In the genomic region with DNA sequence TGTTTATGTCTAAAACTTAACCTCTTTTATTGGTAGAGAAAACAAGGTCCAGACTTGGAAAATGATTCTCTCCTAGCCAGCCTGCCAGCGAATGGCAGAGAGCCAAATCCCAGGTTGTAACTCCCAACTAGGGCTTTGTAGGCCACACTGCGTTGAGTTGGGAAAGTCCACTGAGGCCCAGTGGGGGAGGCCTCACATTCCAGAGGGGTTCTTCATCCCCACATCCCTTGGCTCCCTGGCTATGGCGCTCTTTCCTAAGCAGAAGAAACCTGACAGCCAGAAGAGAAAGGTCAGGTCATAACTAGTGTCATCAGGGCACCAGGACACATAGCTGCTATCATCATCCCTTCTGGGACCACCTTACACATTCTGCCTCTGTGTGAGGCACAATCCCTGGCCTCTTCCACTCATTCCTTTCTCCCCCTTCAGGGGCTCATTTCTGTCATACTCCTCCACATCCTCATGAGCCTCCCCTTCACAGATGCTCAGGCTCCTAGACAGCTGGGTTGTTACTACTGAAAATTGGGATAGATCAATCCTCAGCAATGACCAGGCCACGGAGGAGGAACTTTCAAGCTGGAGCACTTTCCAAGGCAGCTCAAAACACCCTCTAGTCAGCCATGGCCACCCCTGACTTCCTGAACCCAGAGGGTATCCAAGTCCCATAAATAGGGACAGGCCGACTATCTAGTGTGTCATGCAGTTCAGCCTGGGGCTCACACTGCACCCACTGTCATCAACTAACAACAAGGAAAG, we compare ENCODE assay signal across 11 cellular contexts. TPM values are rescaled to one million over a fixed set of nuclear protein-coding genes. Genes with fewer than 3 reads are reported as not detected.
DNase-seq lines count a peak whose midpoint lies in the region; ATAC-seq and TF ChIP-seq lines count a peak whose summit lies in the region.
"Had no signal": no experiment of that assay in that cellular context is flagged by ENCODE, and none has a peak within 500 bp of the region (broad histone marks: within the 10 kb centered on the region; RNA-seq: fewer than 3 reads in every experiment).

No MANE protein-coding gene starts in this region.

- H3K36me3 Mint-ChIP-seq in activated naive CD8-positive, alpha-beta T cell treated with anti-CD3 and anti-CD28 coated beads, Interleukin-2, amount 50 U/mL, for 24 hours (ENCODE audit: low read depth), result no peaks in the 10 kb centered on the region
- peaks cover 3% of the 10 kb centered on the region for H3K36me3 Mint-ChIP-seq in activated naive CD8-positive, alpha-beta T cell treated with anti-CD3 and anti-CD28 coated beads for 36 hours

- peak overlapping the region in 1 of 2 experiments; percentile 65; a peak in 2 of 4 replicates for H4K8ac ChIP-seq in IMR-90 (ENCODE audit: low read depth in 2 of 2, low read length in 2 of 2)

- H3K4me2 ChIP-seq in IMR-90 (ENCODE audit: low read depth, low read length), result no peak overlapping the region

- H3K27ac Mint-ChIP-seq in activated naive CD8-positive, alpha-beta T cell treated with anti-CD3 and anti-CD28 coated beads, Interleukin-2, amount 50 U/mL, for 24 hours, result no peak overlapping the region
- no peak overlapping the region for H3K27ac Mint-ChIP-seq in activated naive CD8-positive, alpha-beta T cell treated with anti-CD3 and anti-CD28 coated beads for 36 hours
- H3K27ac Mint-ChIP-seq: memory B cell had no signal

- in situ Hi-C loops in IMR-90 (cut with MboI; ENCODE audit: low sequenced_read_pairs), result no loop called here

- CTCF ChIA-PET in IMR-90 (lab: Yijun Ruan, JAX), result no interaction called here

- peak overlapping the region; percentile 2; the same call in 1 of the 2 replicates for H4K5ac ChIP-seq in IMR-90 (ENCODE audit: low read depth, low read length)

- POLR2A ChIA-PET in IMR-90 (lab: Charles Lee; ENCODE audit: unreplicated experiment), result no interaction called here

- H2AK9ac ChIP-seq in IMR-90 (replicated peaks; ENCODE audit: low read depth, low read length, poor library complexity), result no peak overlapping the region

- H3K27ac ChIP-seq in IMR-90 (ENCODE audit: insufficient read depth, low read length) (no peak overlapping the region), tibial artery (peak overlapping the region; percentile 51 to 60)

- no peaks in the 10 kb centered on the region for H3K79me1 ChIP-seq in IMR-90 (ENCODE audit: low read depth in 1 of 2, low read length in 2 of 2)

- H3K9me3 ChIP-seq in IMR-90 (ENCODE audit: control insufficient read depth, insufficient read depth, low read length), result no peaks in the 10 kb centered on the region
- H3K9me3 ChIP-seq in tibial artery, result no peaks in the 10 kb centered on the region

- no peak for TF ChIP-seq POLR2A in IMR-90 (IDR thresholded peaks at IDR 0.05; ENCODE audit: low read depth, low read length)

- peak overlapping the region; percentile 91; the same call in 1 of the 2 replicates for H2AK5ac ChIP-seq in IMR-90 (ENCODE audit: low read depth, low read length)

- peak overlapping the region; percentile 12; the same call in 1 of the 2 replicates for H3K56ac ChIP-seq in IMR-90 (ENCODE audit: extremely low read depth, insufficient read depth, low read length)

- H3K4me3 ChIP-seq in IMR-90 (ENCODE audit: insufficient read depth, low read depth, low read length), result no peak overlapping the region
- no peak overlapping the region for H3K4me3 ChIP-seq in cardiac fibroblast (replicated peaks in 1 of 2; ENCODE audit: low read depth in 2 of 2, low read length in 2 of 2)
- H3K4me3 ChIP-seq in tibial artery, result no peak overlapping the region

- H2BK5ac ChIP-seq in IMR-90 (ENCODE audit: low read depth, low read length, poor library complexity, severe bottlenecking), result peak overlapping the region; percentile 30

- peak overlapping the region; percentile 25; the same call in 1 of the 3 replicates for H2BK15ac ChIP-seq in IMR-90 (ENCODE audit: low read depth, low read length)

- intact Hi-C loops in IMR-90 (cut with micrococcal nuclease), result no loop called here
- intact Hi-C loops in left colon (cut with DNase I, micrococcal nuclease), result no loop called here
- intact Hi-C loops in tibial artery (cut with DNase I; ENCODE audit: low total_unique reads), result no loop called here

- H3K36me3 ChIP-seq in IMR-90 (ENCODE audit: control insufficient read depth, insufficient read depth, low read length) (peaks cover 14% of the 10 kb centered on the region), tibial artery (peaks cover 11 to 28% (median 27%) of the 10 kb centered on the region in 3 donors)

- H3K4me1 Mint-ChIP-seq in activated naive CD8-positive, alpha-beta T cell treated with anti-CD3 and anti-CD28 coated beads, Interleukin-2, amount 50 U/mL, for 24 hours, result no peaks in the 10 kb centered on the region
- H3K4me1 Mint-ChIP-seq in activated naive CD8-positive, alpha-beta T cell treated with anti-CD3 and anti-CD28 coated beads for 36 hours, result no peaks in the 10 kb centered on the region
- H3K4me1 Mint-ChIP-seq: memory B cell had no signal

- no peaks in the 10 kb centered on the region for H3K9me3 Mint-ChIP-seq in activated naive CD8-positive, alpha-beta T cell treated with anti-CD3 and anti-CD28 coated beads, Interleukin-2, amount 50 U/mL, for 24 hours
- H3K9me3 Mint-ChIP-seq in activated naive CD8-positive, alpha-beta T cell treated with anti-CD3 and anti-CD28 coated beads for 36 hours, result no peaks in the 10 kb centered on the region
- H3K9me3 Mint-ChIP-seq: memory B cell had no signal

- peak overlapping the region; percentile 30 for H3K23ac ChIP-seq in IMR-90 (ENCODE audit: low read depth, low read length)

- peak overlapping the region; percentile 31; the same call in 1 of the 2 replicates for H3K18ac ChIP-seq in IMR-90 (ENCODE audit: low read depth, low read length)

- H3K9me1 ChIP-seq in IMR-90 (ENCODE audit: insufficient read depth, low read length), result peaks cover 33% of the 10 kb centered on the region

- ATAC-seq in IMR-90 (ENCODE audit: low read depth), result peak; percentile 21
- peak; percentile 7 for ATAC-seq in left colon
- ATAC-seq in activated naive CD8-positive, alpha-beta T cell treated with anti-CD3 and anti-CD28 coated beads, Interleukin-2, amount 50 U/mL, for 24 hours, result no peak

- DNase-seq in IMR-90, result peak; percentile 79
- DNase-seq in cardiac fibroblast (ENCODE audit: low read depth in 2 of 2), result peak; percentile 64 to 79
- DNase-seq in left colon, result no peak
- no peak for DNase-seq in tibial artery
- no peak for DNase-seq in activated naive CD8-positive, alpha-beta T cell treated with anti-CD3 and anti-CD28 coated beads, Interleukin-2, amount 50 U/mL, for 24 hours
- no peak for DNase-seq in activated naive CD8-positive, alpha-beta T cell treated with anti-CD3 and anti-CD28 coated beads for 36 hours
- no peak for DNase-seq in NCI-H2196 (lab: John Stamatoyannopoulos, UW; ENCODE audit: unreplicated experiment)
- DNase-seq: NCI-H1436; stimulated activated CD4-positive, alpha-beta T cell treated with anti-CD3 and anti-CD28 coated beads, Interleukin-2, amount 100 ng/mL, for 48 hours had no signal

- peak overlapping the region; percentile 74 for H2BK120ac ChIP-seq in IMR-90 (ENCODE audit: low read depth, low read length)

- WGBS in IMR-90 (ENCODE audit: extremely low coverage in 2 of 2, insufficient read length in 1 of 2), 2 experiments, result 80% methylated on average over 1 of the region's 5 CpGs; no CpG with 5 or more reads in 1 of the 2 experiments

- peak overlapping the region; percentile 27 for H2AFZ ChIP-seq in IMR-90 (replicated peaks; ENCODE audit: low read length, poor library complexity)

- TF ChIP-seq CTCF in IMR-90 (conservative IDR thresholded peaks at IDR 0.05; ENCODE audit: low read depth, low read length) (0 out of 2 replicates have a peak, but pooled peaks have one; percentile 1), cardiac fibroblast (IDR thresholded peaks at IDR 0.05; ENCODE audit: low read depth, low read length) (no peak), tibial artery (IDR thresholded peaks at IDR 0.05) (no peak)

- H3K4ac ChIP-seq in IMR-90 (ENCODE audit: low read depth, low read length), result peak overlapping the region; percentile 49

- peak overlapping the region; percentile 29 for H4K91ac ChIP-seq in IMR-90 (ENCODE audit: insufficient read depth, low read depth, low read length)

- no peaks in the 10 kb centered on the region for H4K20me1 ChIP-seq in IMR-90 (ENCODE audit: insufficient read depth, low read length)

- no peak for TF ChIP-seq RAD21 in IMR-90 (IDR thresholded peaks at IDR 0.05; ENCODE audit: low read length)

- no peaks in the 10 kb centered on the region for H3K27me3 Mint-ChIP-seq in activated naive CD8-positive, alpha-beta T cell treated with anti-CD3 and anti-CD28 coated beads, Interleukin-2, amount 50 U/mL, for 24 hours
- no peaks in the 10 kb centered on the region for H3K27me3 Mint-ChIP-seq in activated naive CD8-positive, alpha-beta T cell treated with anti-CD3 and anti-CD28 coated beads for 36 hours

- no peaks in the 10 kb centered on the region for H3K27me3 ChIP-seq in IMR-90 (ENCODE audit: control insufficient read depth, insufficient read depth, low read length)
- no peaks in the 10 kb centered on the region for H3K27me3 ChIP-seq in tibial artery

- H3K4me1 ChIP-seq in IMR-90 (ENCODE audit: control insufficient read depth, insufficient read depth, low read length) (peaks cover 38% of the 10 kb centered on the region), tibial artery (peaks cover 0 to 91% (median 36%) of the 10 kb centered on the region in 4 donors)

- dilution Hi-C loops in IMR-90 (cut with HindIII; ENCODE audit: low sequenced_read_pairs, unreplicated experiment), result no loop called here

- BruUV-seq in IMR-90 (replicated peaks; lab: Mats Ljungman, UMichigan), result no TSS peak

- peak overlapping the region; percentile 36; the same call in 1 of the 2 replicates for H3K14ac ChIP-seq in IMR-90 (replicated peaks; ENCODE audit: low read depth, low read length)

- peak overlapping the region; percentile 69 for H2BK20ac ChIP-seq in IMR-90 (ENCODE audit: low read depth, low read length)

- H3K9ac ChIP-seq in IMR-90 (ENCODE audit: low read depth, low read length), result no peak overlapping the region

- no peak overlapping the region for H3K4me3 Mint-ChIP-seq in activated naive CD8-positive, alpha-beta T cell treated with anti-CD3 and anti-CD28 coated beads, Interleukin-2, amount 50 U/mL, for 24 hours
- no peak overlapping the region for H3K4me3 Mint-ChIP-seq in activated naive CD8-positive, alpha-beta T cell treated with anti-CD3 and anti-CD28 coated beads for 36 hours
- H3K4me3 Mint-ChIP-seq: memory B cell had no signal

TF ChIP-seq in IMR-90, 13 proteins besides CTCF, POLR2A, EP300 and RAD21:
- TF ChIP-seq BHLHE40 (IDR thresholded peaks at IDR 0.05; ENCODE audit: low read depth, low read length), result peak; percentile 17; the same call in 1 of the 2 replicates
- peak; percentile 21; the same call in 1 of the 2 replicates for TF ChIP-seq CEBPB (IDR thresholded peaks at IDR 0.05; ENCODE audit: low read depth, low read length)
- TF ChIP-seq MAZ (IDR thresholded peaks at IDR 0.05; ENCODE audit: borderline replicate concordance, low read depth, low read length), result no peak

RNA-seq across cellular contexts. Expression of a gene that starts 48.6 kb away (rescaled TPM):
- total RNA-seq in IMR-90 (2012; rRNA removed), result 0.36 and 0.56 TPM in 2 replicates
- polyA plus RNA-seq in IMR-90 (2012; rRNA removed), result 0.30 and 0.34 TPM in 2 replicates
- polyA plus RNA-seq in IMR-90 (2012; cell fraction: cytosol; rRNA removed), result 0.16 TPM in 1 of 2 replicates, not detected in the other
- polyA plus RNA-seq in IMR-90 (2012; cell fraction: nucleus; rRNA removed; ENCODE audit: low replicate concordance), result 0.09 and 0.11 TPM in 2 replicates
- not detected for total RNA-seq in left colon
- not detected for total RNA-seq in activated naive CD8-positive, alpha-beta T cell treated with anti-CD3 and anti-CD28 coated beads for 36 hours
- total RNA-seq: activated CD8-positive, alpha-beta memory T cell treated with anti-CD3 and anti-CD28 coated beads for 36 hours had no signal

Comparison
In these comparisons a context has a peak if more than half of its experiments do, and no peak if none do; other contexts are left out.
1. DNase-seq: peak in IMR-90 (single experiment) and cardiac fibroblast (2 of 2); none in left colon (0 of 2), tibial artery (0 of 2), activated naive CD8-positive, alpha-beta T cell treated with anti-CD3 and anti-CD28 coated beads, Interleukin-2, amount 50 U/mL, for 24 hours (single experiment), activated naive CD8-positive, alpha-beta T cell treated with anti-CD3 and anti-CD28 coated beads for 36 hours (single experiment) and NCI-H2196 (single experiment).